ENCODE assay signal across 8 cellular contexts in the genomic region with DNA sequence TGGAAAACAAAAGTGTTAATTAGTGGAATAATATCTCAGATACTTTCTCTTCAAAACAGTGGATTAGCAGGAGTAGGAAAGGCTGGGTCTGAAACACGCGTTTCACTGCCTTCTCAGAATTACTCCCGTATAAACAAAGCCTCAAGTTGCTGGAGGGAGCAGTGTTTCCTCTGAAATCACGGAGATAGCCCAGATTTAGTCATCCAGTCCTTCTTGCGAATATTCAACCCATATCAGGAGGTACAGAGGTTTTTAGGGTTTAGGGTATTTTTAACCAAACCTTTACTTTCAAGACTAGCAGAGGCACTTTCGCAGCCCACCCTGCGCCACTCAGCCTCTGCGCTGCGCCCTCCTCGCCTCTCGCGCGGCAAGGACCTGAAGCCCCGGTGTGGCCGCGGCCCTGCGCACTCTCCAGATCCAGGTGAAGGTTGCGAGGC. TPM values are rescaled to one million over a fixed set of nuclear protein-coding genes. Genes with fewer than 3 reads are reported as not detected.
DNase-seq lines count a peak whose midpoint lies in the region; ATAC-seq and TF ChIP-seq lines count a peak whose summit lies in the region.

No MANE protein-coding gene starts in this region.

- H3K4me1 Mint-ChIP-seq in activated naive CD4-positive, alpha-beta T cell treated with anti-CD3 and anti-CD28 coated beads, Interleukin-2, amount 50 U/mL, for 24 hours, result peaks cover 18% of the 10 kb centered on the region
- peaks cover 25 to 28% of the 10 kb centered on the region in 2 donors for H3K4me1 Mint-ChIP-seq in immature natural killer cell

- H3K36me3 ChIP-seq in body of pancreas (replicated peaks in 1 of 2; ENCODE audit: insufficient read depth in 1 of 2, low read depth in 2 of 2), result no peaks in the 10 kb centered on the region
- H3K36me3 ChIP-seq in spleen, result no peaks in the 10 kb centered on the region

- TF ChIP-seq POLR2A in body of pancreas (IDR thresholded peaks at IDR 0.05) (no peak), spleen (IDR thresholded peaks at IDR 0.05) (no peak)

- H3K4me1 ChIP-seq in body of pancreas, result peaks cover 13% of the 10 kb centered on the region
- peaks cover 14 to 55% (median 41%) of the 10 kb centered on the region in 6 donors for H3K4me1 ChIP-seq in spleen

- H3K4me3 Mint-ChIP-seq in activated naive CD4-positive, alpha-beta T cell treated with anti-CD3 and anti-CD28 coated beads, Interleukin-2, amount 50 U/mL, for 24 hours, result peak overlapping the region; percentile 84
- H3K4me3 Mint-ChIP-seq in immature natural killer cell, result peak overlapping the region; percentile 47 to 80 (median 77)

- H3K4me3 ChIP-seq in body of pancreas (peak overlapping the region in 1 of 2 donors; percentile 35), spleen (peak overlapping the region; percentile 56 to 77 (median 67))

- TF ChIP-seq CTCF in body of pancreas (IDR thresholded peaks at IDR 0.05), result no peak
- TF ChIP-seq CTCF in spleen (IDR thresholded peaks at IDR 0.05 in 8 of 11, conservative IDR thresholded peaks at IDR 0.05 in 3 of 11), result no peak

- peaks cover 2% of the 10 kb centered on the region for H3K27me3 Mint-ChIP-seq in activated naive CD4-positive, alpha-beta T cell treated with anti-CD3 and anti-CD28 coated beads, Interleukin-2, amount 50 U/mL, for 24 hours
- H3K27me3 Mint-ChIP-seq in immature natural killer cell (ENCODE audit: low read depth in 3 of 3), result peaks cover 8 to 20% (median 14%) of the 10 kb centered on the region in 3 donors

- H3K27me3 ChIP-seq in body of pancreas, result no peaks in the 10 kb centered on the region
- H3K27me3 ChIP-seq in spleen (replicated peaks in 1 of 7), result peaks cover 0 to 50% (median 0%) of the 10 kb centered on the region in 7 donors

- no peaks in the 10 kb centered on the region for H3K36me3 Mint-ChIP-seq in activated naive CD4-positive, alpha-beta T cell treated with anti-CD3 and anti-CD28 coated beads, Interleukin-2, amount 50 U/mL, for 24 hours
- no peaks in the 10 kb centered on the region for H3K36me3 Mint-ChIP-seq in immature natural killer cell

- H3K9me3 Mint-ChIP-seq in activated naive CD4-positive, alpha-beta T cell treated with anti-CD3 and anti-CD28 coated beads, Interleukin-2, amount 50 U/mL, for 24 hours, result no peaks in the 10 kb centered on the region
- no peaks in the 10 kb centered on the region for H3K9me3 Mint-ChIP-seq in immature natural killer cell

- DNase-seq in activated naive CD4-positive, alpha-beta T cell (lab: John Stamatoyannopoulos, UW), result no peak
- peak; percentile 43 for DNase-seq in NCI-H1694 treated with DMSO at 0.1 percent for 48 hours (lab: John Stamatoyannopoulos, UW)
- DNase-seq in body of pancreas, result peak in 1 of 4 donors; percentile 22
- no peak for DNase-seq in immature natural killer cell
- DNase-seq in spleen, result no peak
- no peak for DNase-seq in ecto neural progenitor cell (ENCODE audit: low spot score)
- no peak for DNase-seq in RPMI8226

- intact Hi-C loops in body of pancreas (cut with DNase I) (no loop called here), spleen (cut with DNase I; ENCODE audit: low total_unique reads) (loop anchor here (2.0 to 5.0 kb wide), 2 partner anchors 127 to 208 kb away; no protein-coding TSS in a partner anchor)

- H3K9me3 ChIP-seq in body of pancreas (no peaks in the 10 kb centered on the region), spleen (no peaks in the 10 kb centered on the region)

- H3K27ac Mint-ChIP-seq in activated naive CD4-positive, alpha-beta T cell treated with anti-CD3 and anti-CD28 coated beads, Interleukin-2, amount 50 U/mL, for 24 hours, result no peak overlapping the region
- H3K27ac Mint-ChIP-seq in immature natural killer cell, result no peak overlapping the region

- ATAC-seq in body of pancreas, result peak; percentile 3

- 0% methylated on average over 12 to 18 of the region's 18 CpGs for WGBS in body of pancreas, 2 donors
- 1 to 2% (median 1%) methylated on average over 18 of the region's 18 CpGs for WGBS in spleen, 5 donors

- H3K27ac ChIP-seq in body of pancreas, result peak overlapping the region; percentile 99 to 100 (median 100)
- peak overlapping the region; percentile 83 to 95 (median 94) for H3K27ac ChIP-seq in spleen

RNA-seq across cellular contexts. Expression of a gene that starts 2.1 kb away (rescaled TPM):
- 10 to 100 TPM; 11.2 to 15.3 TPM for total RNA-seq in body of pancreas
- polyA plus RNA-seq in immature natural killer cell, result not detected
- total RNA-seq in spleen, result 10 to 100 TPM; 15.5 to 31.0 (median 24.5) TPM
- 1 to 10 TPM; 2.3 to 7.7 (median 3.3) TPM for polyA plus RNA-seq in spleen

RNA-seq across cellular contexts. Expression of a gene that starts 55.1 kb away (rescaled TPM):
- total RNA-seq in body of pancreas (10 to 100 TPM in 1 of 2 donors, 1 to 10 TPM in 1; 6.3 to 11.4 TPM), spleen (10 to 100 TPM; 11.3 to 19.4 (median 16.3) TPM)
- polyA plus RNA-seq in immature natural killer cell (10 to 100 TPM; 22.4 to 36.0 (median 27.5) TPM), spleen (10 to 100 TPM; 13.3 to 19.8 (median 19.5) TPM)
